Comparison of ENCODE assay signal across 1 cellular context in genomic region chr14:34098045-34098984, GRCh38.
TF ChIP-seq lines count a peak whose summit lies in the region.

No MANE protein-coding gene starts in this region.

TF ChIP-seq in HepG2, 621 proteins besides CTCF, POLR2A, EP300 and RAD21 (continued from another document and continues in another):
- TF ChIP-seq ARID5B (CRISPR knock-in tag; IDR thresholded peaks at IDR 0.05) (peak; percentile 63), KLF16 (CRISPR knock-in tag; IDR thresholded peaks at IDR 0.05) (0 out of 4 replicates have a peak, but pooled peaks of 1 of the 2 experiments have one; percentile 37), RBFOX2 (IDR thresholded peaks at IDR 0.05; ENCODE audit: low read depth, low read length) (no peak), SP1 (IDR thresholded peaks at IDR 0.05) (no peak), SP1 (CRISPR knock-in tag; IDR thresholded peaks at IDR 0.05) (no peak), ZNF33A (CRISPR knock-in tag; IDR thresholded peaks at IDR 0.05; ENCODE audit: borderline replicate concordance) (peak; percentile 15; the same call in 1 of the 2 replicates), MNT (IDR thresholded peaks at IDR 0.05) (no peak), ATF5 (CRISPR knock-in tag; IDR thresholded peaks at IDR 0.05; ENCODE audit: low read depth) (no peak), GZF1 (CRISPR knock-in tag; IDR thresholded peaks at IDR 0.05) (no peak; the same call in 1 of the 2 replicates), ZNF260 (CRISPR knock-in tag; IDR thresholded peaks at IDR 0.05; ENCODE audit: borderline replicate concordance, low read depth) (no peak), NFIB (CRISPR knock-in tag; IDR thresholded peaks at IDR 0.05; ENCODE audit: borderline replicate concordance) (no peak), ELF3 (CRISPR knock-in tag; IDR thresholded peaks at IDR 0.05) (peak; percentile 20; the same call in 1 of the 2 replicates), ISX (CRISPR knock-in tag; conservative IDR thresholded peaks at IDR 0.05) (no peak), REPIN1 (CRISPR knock-in tag; IDR thresholded peaks at IDR 0.05; ENCODE audit: borderline replicate concordance, low read depth) (0 out of 2 replicates have a peak, but pooled peaks have one; percentile 23), ZNF691 (CRISPR knock-in tag; IDR thresholded peaks at IDR 0.05; ENCODE audit: borderline replicate concordance, low read depth) (peak; percentile 17; the same call in 1 of the 2 replicates), MXD3 (CRISPR knock-in tag; IDR thresholded peaks at IDR 0.05) (no peak), THAP9 (CRISPR knock-in tag; IDR thresholded peaks at IDR 0.05; ENCODE audit: borderline replicate concordance) (0 out of 2 replicates have a peak, but pooled peaks have one; percentile 22), EED (CRISPR knock-in tag; IDR thresholded peaks at IDR 0.05) (peak; percentile 49; the same call in 1 of the 2 replicates), ZBTB37 (CRISPR knock-in tag; IDR thresholded peaks at IDR 0.05) (no peak), ZSCAN9 (CRISPR knock-in tag; IDR thresholded peaks at IDR 0.05; ENCODE audit: borderline replicate concordance) (0 out of 2 replicates have a peak, but pooled peaks have one; percentile 26), NFATC3 (CRISPR knock-in tag; IDR thresholded peaks at IDR 0.05) (0 out of 2 replicates have a peak, but pooled peaks have one; percentile 29), ZSCAN21 (CRISPR knock-in tag; IDR thresholded peaks at IDR 0.05; ENCODE audit: borderline replicate concordance) (peak; percentile 45; the same call in 1 of the 2 replicates), SAP130 (CRISPR knock-in tag; IDR thresholded peaks at IDR 0.05; ENCODE audit: low read depth) (peak; percentile 12), MAFF (IDR thresholded peaks at IDR 0.05; ENCODE audit: low read depth, low read length) (no peak), ZNF7 (CRISPR knock-in tag; IDR thresholded peaks at IDR 0.05) (no peak), ZNF367 (CRISPR knock-in tag; IDR thresholded peaks at IDR 0.05; ENCODE audit: borderline replicate concordance) (no peak), ZNF574 (CRISPR knock-in tag; IDR thresholded peaks at IDR 0.05) (0 out of 2 replicates have a peak, but pooled peaks have one; percentile 32), HOMEZ (CRISPR knock-in tag; IDR thresholded peaks at IDR 0.05; ENCODE audit: low read depth) (0 out of 2 replicates have a peak, but pooled peaks have one; percentile 20), RCOR2 (CRISPR knock-in tag; IDR thresholded peaks at IDR 0.05) (no peak), ZNF747 (CRISPR knock-in tag; IDR thresholded peaks at IDR 0.05; ENCODE audit: borderline replicate concordance) (0 out of 2 replicates have a peak, but pooled peaks have one; percentile 49), ZNF281 (CRISPR knock-in tag; IDR thresholded peaks at IDR 0.05; ENCODE audit: borderline replicate concordance) (no peak), ZBTB7B (CRISPR knock-in tag; IDR thresholded peaks at IDR 0.05) (no peak), ESRRA (CRISPR knock-in tag; IDR thresholded peaks at IDR 0.05; ENCODE audit: low read depth) (no peak; the same call in 1 of the 2 replicates), NCOA1 (CRISPR knock-in tag; IDR thresholded peaks at IDR 0.05) (no peak), FOXJ3 (CRISPR knock-in tag; IDR thresholded peaks at IDR 0.05; ENCODE audit: borderline replicate concordance) (no peak)
